ENCODE assay signal across 17 cellular contexts in the genomic region with DNA sequence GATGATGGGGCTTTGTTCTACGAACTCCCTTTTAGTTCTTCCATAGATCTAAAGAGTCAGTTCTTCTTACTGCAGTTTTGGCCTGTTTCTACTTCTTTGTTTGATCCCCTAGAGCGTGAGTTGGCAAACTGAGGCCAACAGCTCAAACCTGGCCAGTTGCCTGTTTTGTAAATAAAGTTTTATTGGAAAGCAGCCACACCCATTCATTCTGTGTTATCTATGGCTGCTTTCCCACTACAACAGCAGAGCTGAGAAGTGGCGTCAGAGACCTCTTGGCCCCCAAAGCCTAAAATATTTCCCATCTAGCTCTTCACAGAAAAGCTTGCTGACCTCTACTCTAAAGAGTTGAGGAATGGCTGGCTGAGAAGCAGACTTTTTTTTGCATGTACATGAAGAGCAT. TPM values are rescaled to one million over a fixed set of nuclear protein-coding genes. Genes with fewer than 3 reads are reported as not detected.
"Had no signal": no experiment of that assay in that cellular context is flagged by ENCODE, and none has a peak within 500 bp of the region (broad histone marks: within the 10 kb centered on the region; RNA-seq: fewer than 3 reads in every experiment).

No MANE protein-coding gene starts in this region.

- H3K9me3 ChIP-seq: tibial nerve, vagina had no signal

- DNase-seq: activated CD4-positive, alpha-beta T cell treated with anti-CD3 and anti-CD28 coated beads, Interleukin-2, amount 50 U/mL, for 1 hour; activated CD4-positive, CD25-positive, alpha-beta regulatory T cell; activated CD8-positive, alpha-beta memory T cell treated with anti-CD3 and anti-CD28 coated beads for 24 hours; activated gamma-delta T cell treated with Interleukin-2 at 50 U/mL for 16 hours; amniotic stem cell; foreskin melanocyte; head of caudate nucleus; kidney glomerular epithelial cell; nephron progenitor cell; occipital lobe had no signal

- H3K27me3 ChIP-seq: tibial nerve, vagina had no signal

- H3K36me3 ChIP-seq: tibial nerve, vagina had no signal

- H3K4me3 ChIP-seq: tibial nerve, vagina had no signal

- FAIRE-seq: bronchial epithelial cell, TTC549 had no signal

- H3K27ac ChIP-seq: vagina had no signal

- ATAC-seq: esophagus mucosa; stimulated activated effector memory CD8-positive, alpha-beta T cell treated with anti-CD3 and anti-CD28 coated beads, Interleukin-12 subunit alpha, Interleukin-12 subunit beta, amount 100 ng/mL, for 72 hours had no signal

RNA-seq across cellular contexts. Expression of gene EYA2, which starts 52.2 kb away (rescaled TPM):
- total RNA-seq: pulmonary artery endothelial cell had no signal
